Comparison of ENCODE assay signal across 18 cellular contexts in genomic region chr2:189124175-189124574, GRCh38. TPM values are rescaled to one million over a fixed set of nuclear protein-coding genes. Genes with fewer than 3 reads are reported as not detected.
A peak's percentile ranks its signal among the peaks of the same experiment; 100 is the strongest.
DNase-seq lines count a peak whose midpoint lies in the region; ATAC-seq, FAIRE-seq and TF ChIP-seq lines count a peak whose summit lies in the region.
"Had no signal": no experiment of that assay in that cellular context is flagged by ENCODE, and none has a peak within 500 bp of the region (broad histone marks: within the 10 kb centered on the region; RNA-seq: fewer than 3 reads in every experiment).

No MANE protein-coding gene starts in this region.

- no peak overlapping the region for H3K9ac ChIP-seq in smooth muscle cell (ENCODE audit: low read depth)
- H3K9ac ChIP-seq: GM23248 had no signal

- H3F3A ChIP-seq in smooth muscle cell (ENCODE audit: low read depth), result peaks cover 14% of the 10 kb centered on the region

- no peaks in the 10 kb centered on the region for H3K9me3 Mint-ChIP-seq in CD8-positive, alpha-beta T cell
- H3K9me3 Mint-ChIP-seq: T-cell had no signal

- H4K20me1 ChIP-seq in smooth muscle cell (ENCODE audit: low read depth), result peaks cover 16% of the 10 kb centered on the region

- H3K27me3 Mint-ChIP-seq in CD8-positive, alpha-beta T cell (ENCODE audit: low read depth), result no peaks in the 10 kb centered on the region

- H2AFZ ChIP-seq in smooth muscle cell (ENCODE audit: low read depth), result no peak overlapping the region
- H2AFZ ChIP-seq: GM23248 had no signal

- POLR2A ChIA-PET in CD8-positive, alpha-beta T cell (lab: Charles Lee), result no interaction called here

- FAIRE-seq in H54 (lab: Jason Lieb, UNC), result peak; percentile 27
- FAIRE-seq: GM12891 had no signal

- H3K27me3 ChIP-seq in smooth muscle cell (ENCODE audit: low read depth), result no peaks in the 10 kb centered on the region
- no peaks in the 10 kb centered on the region for H3K27me3 ChIP-seq in CD8-positive, alpha-beta T cell (ENCODE audit: insufficient read depth, low read length)

- H3K36me3 ChIP-seq in smooth muscle cell (ENCODE audit: low read depth), result no peaks in the 10 kb centered on the region
- H3K36me3 ChIP-seq in CD8-positive, alpha-beta T cell (ENCODE audit: insufficient read depth, low read length), result no peaks in the 10 kb centered on the region

- no peaks in the 10 kb centered on the region for H3K9me3 ChIP-seq in smooth muscle cell (replicated peaks; ENCODE audit: low read depth)
- no peaks in the 10 kb centered on the region for H3K9me3 ChIP-seq in CD8-positive, alpha-beta T cell (ENCODE audit: low read length)

- peak overlapping the region; percentile 0 for H3K4me2 ChIP-seq in smooth muscle cell

- H3K36me3 Mint-ChIP-seq in CD8-positive, alpha-beta T cell, result no peaks in the 10 kb centered on the region
- H3K36me3 Mint-ChIP-seq: T-cell had no signal

- H3K4me1 Mint-ChIP-seq in CD8-positive, alpha-beta T cell (ENCODE audit: low read depth), result no peaks in the 10 kb centered on the region
- H3K4me1 Mint-ChIP-seq: T-cell had no signal

- peak; percentile 71 for ATAC-seq in SK-N-SH treated with all-trans-retinoic acid at 6 μM for 48 hours
- ATAC-seq in CD8-positive, alpha-beta T cell, result no peak
- no peak for ATAC-seq in HG03469 (IDR thresholded peaks at IDR 0.05; ENCODE audit: unreplicated experiment)
- ATAC-seq: T-cell had no signal

- no peak overlapping the region for H3K4me3 Mint-ChIP-seq in CD8-positive, alpha-beta T cell
- H3K4me3 Mint-ChIP-seq: T-cell had no signal

- peak overlapping the region; percentile 45 for H3K27ac ChIP-seq in smooth muscle cell (ENCODE audit: low read depth)
- no peak overlapping the region for H3K27ac ChIP-seq in CD8-positive, alpha-beta T cell (ENCODE audit: low read depth, low read length)
- H3K27ac ChIP-seq: GM23248 had no signal

- TF ChIP-seq POLR2A in H54 (IDR thresholded peaks at IDR 0.05; ENCODE audit: low read depth, low read length), result no peak

- CTCF ChIA-PET in CD8-positive, alpha-beta T cell (lab: Charles Lee), result interaction anchor here (1.3 kb wide), 2 partner anchors 11 to 18 kb away, joined by 3 read pairs; no protein-coding TSS in a partner anchor

- no peak for TF ChIP-seq CTCF in smooth muscle cell (IDR thresholded peaks at IDR 0.05; ENCODE audit: borderline replicate concordance, insufficient read depth, poor library complexity, severe bottlenecking)
- no peak for TF ChIP-seq CTCF in CD8-positive, alpha-beta T cell (IDR thresholded peaks at IDR 0.05)

- no peak overlapping the region for H3K27ac Mint-ChIP-seq in CD8-positive, alpha-beta T cell
- H3K27ac Mint-ChIP-seq: T-cell had no signal

- WGBS in smooth muscle cell (ENCODE audit: low lambda C conversion rate), result 93% methylated on average over 5 of the region's 5 CpGs

- peaks cover 10% of the 10 kb centered on the region for H3K4me1 ChIP-seq in smooth muscle cell (ENCODE audit: low read depth)
- no peaks in the 10 kb centered on the region for H3K4me1 ChIP-seq in CD8-positive, alpha-beta T cell (ENCODE audit: insufficient read depth, low read length)

- no peak overlapping the region for H3K4me3 ChIP-seq in smooth muscle cell
- H3K4me3 ChIP-seq in CD8-positive, alpha-beta T cell (ENCODE audit: low read depth, low read length), result no peak overlapping the region
- H3K4me3 ChIP-seq: GM23248 had no signal

- peaks cover 100% of the 10 kb centered on the region for H3K79me2 ChIP-seq in smooth muscle cell (ENCODE audit: low read depth)

- DNase-seq in H54 (ENCODE audit: insufficient read length, low spot score) (no peak), iris pigment epithelial cell (ENCODE audit: low read depth) (peak; percentile 59), smooth muscle cell (lab: John Stamatoyannopoulos, UW; ENCODE audit: unreplicated experiment) (no peak)
- DNase-seq in CD8-positive, alpha-beta T cell, result no peak
- no peak for DNase-seq in effector CD4-positive, alpha-beta T cell
- DNase-seq: C1 segment of cervical spinal cord; GM23248; NCI-H1105; NCI-H1694 treated with DMSO at 0.1 percent for 48 hours; NCI-H345; NCI-H69; NK-92 treated with Interleukin-12 subunit alpha and Interleukin-12 subunit beta, amount 100 ng/mL, for 24 hours; OCI-M1; T-cell had no signal

- intact Hi-C loops in CD8-positive, alpha-beta T cell (cut with DNase I, micrococcal nuclease), result no loop called here

TF ChIP-seq in SK-N-SH treated with all-trans-retinoic acid at 6 μM for 48 hours, 23 proteins besides CTCF, POLR2A, EP300 and RAD21:
- TF ChIP-seq ISL1 (CRISPR knock-in tag; IDR thresholded peaks at IDR 0.05) (peak; percentile 48), CSRNP3 (CRISPR knock-in tag; IDR thresholded peaks at IDR 0.05) (no peak)

RNA-seq across cellular contexts. Expression of gene COL5A2, which starts 55.4 kb away (rescaled TPM):
- 697 and 944 TPM in 2 replicates for total RNA-seq in smooth muscle cell
- polyA plus RNA-seq in smooth muscle cell, result 295 and 364 TPM in 2 replicates
- total RNA-seq in CD8-positive, alpha-beta T cell, result under 1 TPM; 0.27 to 0.39 TPM
- total RNA-seq: HT-29 had no signal

Comparison
In these comparisons a context has a peak if more than half of its experiments do, and no peak if none do; other contexts are left out.
1. RNA of gene COL5A2, which starts 55.4 kb away (total RNA-seq): 697 to 944 TPM in smooth muscle cell; 0.27 to 0.39 TPM in CD8-positive, alpha-beta T cell; every median in the first group is over 100 times any median in the second.